In genomic region chr9:129988607-129989361, GRCh38 we compare ENCODE assay signal across 8 cellular contexts. TPM values are rescaled to one million over a fixed set of nuclear protein-coding genes. Genes with fewer than 3 reads are reported as not detected.
DNase-seq lines count a peak whose midpoint lies in the region; ATAC-seq and TF ChIP-seq lines count a peak whose summit lies in the region.

No MANE protein-coding gene starts in this region.

- no peaks in the 10 kb centered on the region for H3K9me3 ChIP-seq in upper lobe of left lung

- no peak for TF ChIP-seq POLR2A in upper lobe of left lung (IDR thresholded peaks at IDR 0.05)

- H3K27ac Mint-ChIP-seq in chondrocyte (ENCODE audit: unreplicated experiment): peak overlapping the region; percentile 93

- TF ChIP-seq CTCF in GM06990 (IDR thresholded peaks at IDR 0.05; ENCODE audit: insufficient read depth, low read length, poor library complexity, severe bottlenecking): no peak
- no peak for TF ChIP-seq CTCF in chondrocyte (IDR thresholded peaks at IDR 0.05)
- no peak for TF ChIP-seq CTCF in upper lobe of left lung (IDR thresholded peaks at IDR 0.05)

- peaks cover 12 to 23% (median 14%) of the 10 kb centered on the region in 4 donors for H3K4me1 ChIP-seq in upper lobe of left lung

- no peak overlapping the region for H3K4me3 Mint-ChIP-seq in chondrocyte (ENCODE audit: unreplicated experiment)

- 67 to 74% methylated on average over 9 of the region's 9 CpGs for WGBS in upper lobe of left lung, 2 donors

- H3K4me3 ChIP-seq in GM06990 (replicated peaks; ENCODE audit: low read depth, low read length) (no peak overlapping the region), upper lobe of left lung (no peak overlapping the region)

- H3K27me3 Mint-ChIP-seq in chondrocyte (ENCODE audit: low read depth): no peaks in the 10 kb centered on the region

- H3K4me1 Mint-ChIP-seq in chondrocyte (ENCODE audit: low read depth): peaks cover 67% of the 10 kb centered on the region

- peak; percentile 76 for DNase-seq in GM06990 (ENCODE audit: extremely low read depth, insufficient read length)
- no peak for DNase-seq in chondrocyte (ENCODE audit: low spot score)
- DNase-seq in NCI-H1105 treated with DMSO at 0.1 percent for 48 hours (lab: John Stamatoyannopoulos, UW): no peak
- DNase-seq in DMS79 (lab: John Stamatoyannopoulos, UW): no peak
- no peak for DNase-seq in GM19240 (ENCODE audit: insufficient read length, low spot score)
- no peak for DNase-seq in upper lobe of left lung

- no peak for TF ChIP-seq EP300 in upper lobe of left lung (IDR thresholded peaks at IDR 0.05)

- ATAC-seq in GM19463 (IDR thresholded peaks at IDR 0.05; ENCODE audit: unreplicated experiment) (peak; percentile 57), HG03196 (IDR thresholded peaks at IDR 0.05; ENCODE audit: unreplicated experiment) (peak; percentile 66), upper lobe of left lung (ENCODE audit: low FRiP score in 2 of 2) (no peak)

- no peaks in the 10 kb centered on the region for H3K9me3 Mint-ChIP-seq in chondrocyte (ENCODE audit: low read depth)

- H3K27me3 ChIP-seq in GM06990 (replicated peaks; ENCODE audit: control insufficient read depth, insufficient read depth, low read length) (no peaks in the 10 kb centered on the region), upper lobe of left lung (no peaks in the 10 kb centered on the region)

- peak overlapping the region in 1 of 4 donors; percentile 48 for H3K27ac ChIP-seq in upper lobe of left lung

- peaks cover 4% of the 10 kb centered on the region for H3K36me3 Mint-ChIP-seq in chondrocyte (ENCODE audit: low read depth)

- H3K36me3 ChIP-seq in GM06990 (ENCODE audit: control insufficient read depth, insufficient read depth, low read length) (peaks cover 10% of the 10 kb centered on the region), upper lobe of left lung (no peaks in the 10 kb centered on the region)

RNA-seq across cellular contexts. Expression of gene FNBP1, which starts 54.2 kb away (rescaled TPM):
- total RNA-seq in chondrocyte: 49.4 to 61.2 TPM (median 58.7 TPM) in 3 replicates
- 10 to 100 TPM; 34.8 to 85.4 (median 51.6) TPM for total RNA-seq in upper lobe of left lung

Comparison
In these comparisons a context has a peak if more than half of its experiments do, and no peak if none do; other contexts are left out.
1. ATAC-seq: peak in GM19463 (single experiment) and HG03196 (single experiment); none in upper lobe of left lung (0 of 2).